Comparison of ENCODE assay signal across 8 cellular contexts in genomic region chr2:169478745-169479256, GRCh38. TPM values are rescaled to one million over a fixed set of nuclear protein-coding genes. Genes with fewer than 3 reads are reported as not detected.
DNase-seq lines count a peak whose midpoint lies in the region; ATAC-seq lines count a peak whose summit lies in the region.

No MANE protein-coding gene starts in this region.

- H3K4me1 ChIP-seq in stomach smooth muscle (ENCODE audit: control insufficient read depth, insufficient read depth, low read length): peaks cover 12% of the 10 kb centered on the region

- H3K36me3 ChIP-seq in stomach smooth muscle (ENCODE audit: control insufficient read depth in 2 of 2, insufficient read depth in 2 of 2, low read length in 2 of 2): peaks cover 2 to 12% of the 10 kb centered on the region in 2 donors

- H3K9me3 Mint-ChIP-seq in activated T-helper 2 cell treated with anti-CD3 and anti-CD28 coated beads, Interferon-gamma antibody, Interleukin-2, Interleukin-4, amounts not matched to agents 10 μg/mL and 5 μg/mL and 100 μg/mL, durations not matched to agents 14 hours and 24 hours and 36 hours: no peaks in the 10 kb centered on the region
- no peaks in the 10 kb centered on the region for H3K9me3 Mint-ChIP-seq in immature natural killer cell

- peak overlapping the region; percentile 71 for H3K27ac ChIP-seq in stomach smooth muscle (ENCODE audit: low read length)

- intact Hi-C loops in activated T-helper 2 cell treated with anti-CD3 and anti-CD28 coated beads, Interferon-gamma antibody, Interleukin-2, Interleukin-4, amounts not matched to agents 10 μg/mL and 5 μg/mL and 100 μg/mL, durations not matched to agents 14 hours and 24 hours and 36 hours (cut with micrococcal nuclease): loop anchor here (1.0 kb wide), 1 partner anchor 348 kb away; the partner anchor contains the start of gene UBR3

- H3K9me3 ChIP-seq in stomach smooth muscle (ENCODE audit: control insufficient read depth in 2 of 2, low read length in 2 of 2): no peaks in the 10 kb centered on the region

- H3K27me3 Mint-ChIP-seq in activated T-helper 2 cell treated with anti-CD3 and anti-CD28 coated beads, Interferon-gamma antibody, Interleukin-2, Interleukin-4, amounts not matched to agents 10 μg/mL and 5 μg/mL and 100 μg/mL, durations not matched to agents 14 hours and 24 hours and 36 hours (ENCODE audit: low read depth): no peaks in the 10 kb centered on the region
- H3K27me3 Mint-ChIP-seq in immature natural killer cell (ENCODE audit: low read depth in 3 of 3): peaks cover 0 to 3% (median 0%) of the 10 kb centered on the region in 3 donors

- peaks cover 12% of the 10 kb centered on the region for H3K4me1 Mint-ChIP-seq in activated T-helper 2 cell treated with anti-CD3 and anti-CD28 coated beads, Interferon-gamma antibody, Interleukin-2, Interleukin-4, amounts not matched to agents 10 μg/mL and 5 μg/mL and 100 μg/mL, durations not matched to agents 14 hours and 24 hours and 36 hours (ENCODE audit: low read depth)
- peaks cover 12 to 18% of the 10 kb centered on the region in 2 donors for H3K4me1 Mint-ChIP-seq in immature natural killer cell

- peak overlapping the region; percentile 88 for H3K4me3 Mint-ChIP-seq in activated T-helper 2 cell treated with anti-CD3 and anti-CD28 coated beads, Interferon-gamma antibody, Interleukin-2, Interleukin-4, amounts not matched to agents 10 μg/mL and 5 μg/mL and 100 μg/mL, durations not matched to agents 14 hours and 24 hours and 36 hours (ENCODE audit: low read depth)
- peak overlapping the region; percentile 89 to 93 (median 91) for H3K4me3 Mint-ChIP-seq in immature natural killer cell

- no peaks in the 10 kb centered on the region for H3K27me3 ChIP-seq in stomach smooth muscle (ENCODE audit: control insufficient read depth in 1 of 2, insufficient read depth in 2 of 2, low read length in 2 of 2)

- peak overlapping the region; percentile 91 to 94 for H3K9ac ChIP-seq in stomach smooth muscle (ENCODE audit: low read length in 2 of 2)

- no peak overlapping the region for H3K27ac Mint-ChIP-seq in activated T-helper 2 cell treated with anti-CD3 and anti-CD28 coated beads, Interferon-gamma antibody, Interleukin-2, Interleukin-4, amounts not matched to agents 10 μg/mL and 5 μg/mL and 100 μg/mL, durations not matched to agents 14 hours and 24 hours and 36 hours
- H3K27ac Mint-ChIP-seq in immature natural killer cell: peak overlapping the region in 1 of 6 donors; percentile 62

- peak overlapping the region; percentile 92 to 95 for H3K4me3 ChIP-seq in stomach smooth muscle (ENCODE audit: low read length in 2 of 2)

- H3K36me3 Mint-ChIP-seq in activated T-helper 2 cell treated with anti-CD3 and anti-CD28 coated beads, Interferon-gamma antibody, Interleukin-2, Interleukin-4, amounts not matched to agents 10 μg/mL and 5 μg/mL and 100 μg/mL, durations not matched to agents 14 hours and 24 hours and 36 hours (ENCODE audit: low read depth): no peaks in the 10 kb centered on the region
- no peaks in the 10 kb centered on the region for H3K36me3 Mint-ChIP-seq in immature natural killer cell

- DNase-seq in DMS53 (lab: John Stamatoyannopoulos, UW) (peak; percentile 46), DMS53 treated with DMSO at 0.1 percent for 48 hours (lab: John Stamatoyannopoulos, UW; ENCODE audit: unreplicated experiment) (no peak), immature natural killer cell (no peak), mucosa of gallbladder (ENCODE audit: low spot score) (no peak)
- no peak for DNase-seq in activated T-helper 2 cell treated with anti-CD3 and anti-CD28 coated beads, Interferon-gamma antibody, Interleukin-2, Interleukin-4, amounts not matched to agents 10 μg/mL and 5 μg/mL and 100 μg/mL, durations not matched to agents 14 hours and 24 hours and 36 hours (ENCODE audit: low spot score)
- no peak for DNase-seq in stimulated activated naive CD4-positive, alpha-beta T cell treated with Interleukin-2 at 50 U/mL for 16 hours (lab: John Stamatoyannopoulos, UW)

- ATAC-seq in GM18498 (IDR thresholded peaks at IDR 0.05; ENCODE audit: unreplicated experiment): no peak

RNA-seq across cellular contexts. Expression of gene BBS5, which starts 0.5 kb away (rescaled TPM):
- total RNA-seq in activated T-helper 2 cell treated with anti-CD3 and anti-CD28 coated beads, Interferon-gamma antibody, Interleukin-2, Interleukin-4, amounts not matched to agents 10 μg/mL and 5 μg/mL and 100 μg/mL, durations not matched to agents 14 hours and 24 hours and 36 hours: 3.2 and 3.3 TPM in 2 replicates
- polyA plus RNA-seq in immature natural killer cell: under 1 TPM in 2 of 3 donors, not detected in 1; 0.51 to 0.69 TPM
- 13.6 TPM for total RNA-seq in mucosa of gallbladder

RNA-seq across cellular contexts. Expression of gene KLHL41, which starts 30.7 kb away (rescaled TPM):
- total RNA-seq in activated T-helper 2 cell treated with anti-CD3 and anti-CD28 coated beads, Interferon-gamma antibody, Interleukin-2, Interleukin-4, amounts not matched to agents 10 μg/mL and 5 μg/mL and 100 μg/mL, durations not matched to agents 14 hours and 24 hours and 36 hours: 0.14 TPM in 1 of 2 replicates, not detected in the other
- polyA plus RNA-seq in immature natural killer cell: not detected
- total RNA-seq in mucosa of gallbladder: 6.2 TPM
